Comparison of ENCODE assay signal across 12 cellular contexts in the genomic region with DNA sequence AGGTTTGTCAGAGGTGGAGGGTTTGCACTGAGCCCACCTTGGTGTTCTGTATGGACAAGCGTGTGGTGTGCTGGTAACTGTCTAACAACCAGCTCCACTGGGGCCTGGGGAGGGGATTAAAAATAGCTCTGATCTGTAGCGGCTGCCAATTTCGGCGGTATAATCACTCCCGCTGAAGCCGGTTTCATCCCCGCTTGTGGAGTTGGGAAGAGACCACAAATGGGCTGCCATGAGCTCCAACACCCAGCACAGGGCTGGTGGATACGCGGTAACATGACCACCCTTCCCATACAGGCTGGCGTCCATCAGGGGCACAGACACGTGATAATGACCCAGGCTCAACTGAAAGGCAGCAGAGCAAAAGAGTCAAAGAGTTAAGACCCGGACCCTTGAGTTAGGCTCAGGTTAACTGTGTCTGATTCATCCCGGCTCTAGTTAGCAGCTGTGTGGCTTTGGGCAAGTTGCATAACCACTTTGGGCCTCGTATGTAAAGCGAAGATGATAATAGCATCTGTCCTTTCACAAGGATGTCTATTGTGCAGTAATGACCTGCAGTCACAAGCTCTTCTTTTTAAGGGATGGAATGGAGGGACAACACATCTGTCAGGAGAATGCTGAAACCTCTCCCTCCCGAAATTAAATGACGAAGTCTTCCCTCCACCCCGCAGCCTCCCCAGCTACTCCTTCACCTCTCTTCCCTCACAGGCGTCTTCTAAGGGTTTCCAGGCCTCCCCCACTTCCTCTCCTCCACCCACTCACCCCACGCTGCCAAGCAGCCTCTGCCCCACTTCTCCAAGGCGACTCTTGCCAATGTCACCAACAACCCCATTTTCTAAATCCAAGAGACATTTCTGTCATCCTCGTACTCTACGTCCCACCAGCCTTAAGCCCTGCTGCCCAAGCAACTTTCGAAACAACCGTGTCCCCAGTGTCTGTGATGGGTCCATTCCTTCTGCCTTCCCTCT.
DNase-seq lines count a peak whose midpoint lies in the region; ATAC-seq lines count a peak whose summit lies in the region.
"Had no signal": no experiment of that assay in that cellular context is flagged by ENCODE, and none has a peak within 500 bp of the region (broad histone marks: within the 10 kb centered on the region; RNA-seq: fewer than 3 reads in every experiment).

No MANE protein-coding gene starts in this region.

- no peak overlapping the region for H2BK5ac ChIP-seq in trophoblast cell (ENCODE audit: low read depth, low read length, poor library complexity)

- no peak overlapping the region for H4K12ac ChIP-seq in trophoblast cell (ENCODE audit: low read depth, low read length)

- no peak overlapping the region for H3K4me2 ChIP-seq in trophoblast cell (ENCODE audit: low read length)
- H3K4me2 ChIP-seq: KMS-11 had no signal

- peak overlapping the region; percentile 67 for H4K91ac ChIP-seq in trophoblast cell (ENCODE audit: low read depth, low read length)

- H3K79me1 ChIP-seq in trophoblast cell (ENCODE audit: low read length): peaks cover 37% of the 10 kb centered on the region

- no peak overlapping the region for H3K14ac ChIP-seq in trophoblast cell (ENCODE audit: low read length)

- H3K36me3 ChIP-seq in trophoblast cell (ENCODE audit: control insufficient read depth in 1 of 2, insufficient read depth in 2 of 2, low read length in 2 of 2): no peaks in the 10 kb centered on the region

- H4K8ac ChIP-seq in trophoblast cell (ENCODE audit: low read depth, low read length): no peak overlapping the region

- H3K4me1 Mint-ChIP-seq in activated naive CD8-positive, alpha-beta T cell treated with anti-CD3 and anti-CD28 coated beads for 36 hours: peaks cover 54% of the 10 kb centered on the region

- no peaks in the 10 kb centered on the region for H3K79me2 ChIP-seq in trophoblast cell (ENCODE audit: control insufficient read depth, insufficient read depth, low read length, poor library complexity)

- H3K9me3 Mint-ChIP-seq in activated naive CD8-positive, alpha-beta T cell treated with anti-CD3 and anti-CD28 coated beads for 36 hours: no peaks in the 10 kb centered on the region

- H3K27me3 Mint-ChIP-seq in activated naive CD8-positive, alpha-beta T cell treated with anti-CD3 and anti-CD28 coated beads for 36 hours: peaks cover 4% of the 10 kb centered on the region

- no peak overlapping the region for H3K4me3 ChIP-seq in trophoblast cell (ENCODE audit: low read depth, low read length)

- no peak overlapping the region for H3K4ac ChIP-seq in trophoblast cell (ENCODE audit: low read depth, low read length)

- no CpG with 5 or more reads among the region's 25 CpGs for WGBS in trophoblast cell (ENCODE audit: extremely low coverage, insufficient coverage, insufficient read length)

- no peaks in the 10 kb centered on the region for H3K27me3 ChIP-seq in trophoblast cell (ENCODE audit: insufficient read depth, low read length)

- H2AFZ ChIP-seq in trophoblast cell (ENCODE audit: insufficient read depth, low read length, poor library complexity): no peak overlapping the region

- peaks cover 2% of the 10 kb centered on the region for H3K9me3 ChIP-seq in trophoblast cell (ENCODE audit: insufficient read depth, low read depth, low read length)

- no peaks in the 10 kb centered on the region for H3K36me3 Mint-ChIP-seq in activated naive CD8-positive, alpha-beta T cell treated with anti-CD3 and anti-CD28 coated beads for 36 hours

- H3K18ac ChIP-seq in trophoblast cell (ENCODE audit: low read length): peak overlapping the region; percentile 23

- no peak overlapping the region for H3K27ac ChIP-seq in trophoblast cell (ENCODE audit: low read depth, low read length)
- H3K27ac ChIP-seq: KMS-11, RWPE1 had no signal

- H3K4me3 Mint-ChIP-seq in activated naive CD8-positive, alpha-beta T cell treated with anti-CD3 and anti-CD28 coated beads for 36 hours: no peak overlapping the region

- peak overlapping the region; percentile 71 for H2AK5ac ChIP-seq in trophoblast cell (ENCODE audit: low read length)

- peak overlapping the region; percentile 52 for H3K27ac Mint-ChIP-seq in activated naive CD8-positive, alpha-beta T cell treated with anti-CD3 and anti-CD28 coated beads for 36 hours

- peaks cover 32 to 41% of the 10 kb centered on the region in 2 experiments for H3K4me1 ChIP-seq in trophoblast cell (ENCODE audit: control insufficient read depth in 1 of 2, insufficient read depth in 2 of 2, low read length in 2 of 2)

- peak overlapping the region; percentile 50 for H2BK120ac ChIP-seq in trophoblast cell (ENCODE audit: insufficient read depth, low read length, poor library complexity)

- H2BK12ac ChIP-seq in trophoblast cell (ENCODE audit: low read length): peak overlapping the region; percentile 70

- H3K23ac ChIP-seq in trophoblast cell (ENCODE audit: low read length): no peak overlapping the region

- DNase-seq in NK-92 treated with Interleukin-12 subunit alpha and Interleukin-12 subunit beta, amount 100 ng/mL, for 24 hours (lab: John Stamatoyannopoulos, UW): peak; percentile 29
- DNase-seq in NK-92 (lab: John Stamatoyannopoulos, UW; ENCODE audit: unreplicated experiment) (no peak), NCI-H526 (lab: John Stamatoyannopoulos, UW) (peak; percentile 27 to 55), trophoblast cell (peak; percentile 36 to 42), iPS-NIHi11 (ENCODE audit: low spot score) (no peak)
- no peak for DNase-seq in activated naive CD8-positive, alpha-beta T cell treated with anti-CD3 and anti-CD28 coated beads for 36 hours
- DNase-seq in effector CD4-positive, alpha-beta T cell: no peak
- DNase-seq: small intestine; stimulated activated naive CD4-positive, alpha-beta T cell treated with Interleukin-2 at 50 U/mL for 16 hours had no signal

- ATAC-seq in GM18861 (IDR thresholded peaks at IDR 0.05; ENCODE audit: unreplicated experiment): no peak

- no peak overlapping the region for H3K9ac ChIP-seq in trophoblast cell (ENCODE audit: low read length)
- H3K9ac ChIP-seq: KMS-11 had no signal

Comparison
In these comparisons a context has a peak if more than half of its experiments do, and no peak if none do; other contexts are left out.
1. DNase-seq: peak in NK-92 treated with Interleukin-12 subunit alpha and Interleukin-12 subunit beta, amount 100 ng/mL, for 24 hours (single experiment), NCI-H526 (2 of 2) and trophoblast cell (2 of 2); none in NK-92 (single experiment), activated naive CD8-positive, alpha-beta T cell treated with anti-CD3 and anti-CD28 coated beads for 36 hours (single experiment), iPS-NIHi11 (single experiment) and effector CD4-positive, alpha-beta T cell (single experiment).